Comparison of ENCODE assay signal across 8 cellular contexts in the genomic region with DNA sequence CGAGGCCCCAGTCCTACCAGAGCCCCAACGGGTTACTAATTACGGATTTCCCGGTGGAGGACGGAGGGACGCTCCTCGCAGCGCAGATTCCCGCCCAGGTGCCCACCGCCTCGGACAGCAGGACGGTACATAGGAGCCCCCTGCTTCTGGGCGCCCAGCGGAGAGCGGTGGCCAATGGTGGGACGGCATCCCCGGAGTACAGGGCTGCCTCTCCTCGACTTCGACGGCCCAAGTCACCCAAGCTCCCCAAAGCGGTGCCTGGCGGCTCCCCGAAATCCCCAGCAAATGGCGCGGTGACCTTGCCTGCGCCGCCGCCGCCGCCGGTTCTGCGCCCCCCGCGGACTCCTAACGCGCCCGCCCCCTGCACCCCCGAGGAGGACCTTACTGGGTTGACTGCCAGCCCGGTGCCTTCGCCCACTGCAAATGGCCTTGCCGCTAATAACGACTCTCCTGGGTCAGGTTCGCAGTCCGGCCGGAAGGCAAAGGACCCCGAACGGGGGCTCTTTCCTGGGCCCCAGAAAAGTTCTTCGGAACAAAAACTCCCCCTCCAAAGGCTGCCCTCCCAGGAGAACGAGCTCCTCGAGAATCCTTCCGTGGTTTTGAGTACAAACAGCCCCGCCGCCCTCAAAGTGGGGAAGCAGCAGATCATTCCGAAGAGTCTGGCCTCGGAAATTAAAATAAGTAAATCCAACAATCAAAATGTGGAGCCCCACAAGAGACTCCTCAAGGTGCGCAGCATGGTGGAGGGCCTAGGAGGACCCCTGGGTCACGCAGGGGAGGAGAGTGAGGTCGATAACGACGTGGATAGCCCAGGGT. TPM values are rescaled to one million over a fixed set of nuclear protein-coding genes. Genes with fewer than 3 reads are reported as not detected.
DNase-seq lines count a peak whose midpoint lies in the region; FAIRE-seq and TF ChIP-seq lines count a peak whose summit lies in the region.

No MANE protein-coding gene starts in this region.

- no peak overlapping the region for H2AK5ac ChIP-seq in H1 (ENCODE audit: low read depth, low read length)

- H3K79me2 ChIP-seq in H1 (ENCODE audit: control insufficient read depth in 1 of 2, insufficient read depth in 2 of 2, low read length in 2 of 2), result peaks cover 0 to 18% of the 10 kb centered on the region in 2 experiments; a peak in 2 of 4 replicates

- TF ChIP-seq CTCF in H1 (IDR thresholded peaks at IDR 0.05; ENCODE audit: control extremely low read depth in 1 of 3, insufficient read depth in 1 of 3, low read depth in 1 of 3, low read length in 3 of 3), result no peak

- no peak for FAIRE-seq in H1 (lab: Jason Lieb, UNC)

- H3K4me2 ChIP-seq in H1 (ENCODE audit: insufficient read depth in 1 of 2, low read depth in 2 of 2, low read length in 2 of 2), result peak overlapping the region; percentile 90 to 96

- no peak overlapping the region for H2BK15ac ChIP-seq in H1 (ENCODE audit: low read length)

- H3K79me1 ChIP-seq in H1 (ENCODE audit: low read depth, low read length), result no peaks in the 10 kb centered on the region; the same call in 1 of the 2 replicates

- no peak overlapping the region for H3K4ac ChIP-seq in H1 (replicated peaks; ENCODE audit: insufficient read length, low read depth, low read length)

- no peak for TF ChIP-seq EP300 in H1 (IDR thresholded peaks at IDR 0.05; ENCODE audit: borderline replicate concordance in 1 of 2, low read depth in 2 of 2, low read length in 2 of 2)

- no peak overlapping the region for H4K91ac ChIP-seq in H1 (replicated peaks; ENCODE audit: insufficient read length, low read length)

- H3K56ac ChIP-seq in H1 (replicated peaks; ENCODE audit: insufficient read length, low read depth, low read length), result no peak overlapping the region

- H4K20me1 ChIP-seq in H1 (replicated peaks in 1 of 2; ENCODE audit: control insufficient read depth in 1 of 2, insufficient read depth in 2 of 2, low read length in 2 of 2), result peaks cover 3 to 5% of the 10 kb centered on the region in 2 experiments

- TF ChIP-seq POLR2A in H1 (IDR thresholded peaks at IDR 0.05; ENCODE audit: control extremely low read depth in 1 of 2, low read depth in 2 of 2, low read length in 2 of 2), result no peak

- H3K23ac ChIP-seq in H1 (ENCODE audit: insufficient read length), result no peak overlapping the region

- H2BK12ac ChIP-seq in H1 (ENCODE audit: low read depth, low read length), result 0 out of 2 replicates have a peak overlapping the region, but pooled peaks have one; percentile 20

- H3K18ac ChIP-seq in H1 (ENCODE audit: extremely low read depth, low read length), result no peak overlapping the region; the same call in 1 of the 2 replicates

- H3K27ac ChIP-seq in H1 (ENCODE audit: low read depth, low read length), result no peak overlapping the region
- H3K27ac ChIP-seq in muscle layer of colon (ENCODE audit: low read depth, low read length), result peak overlapping the region; percentile 94

- H3K23me2 ChIP-seq in H1 (ENCODE audit: low read depth, low read length), result peaks cover 19% of the 10 kb centered on the region

- H3K9me3 ChIP-seq in H1 (ENCODE audit: insufficient read depth in 2 of 2, low read depth in 1 of 2, low read length in 1 of 2), result no peaks in the 10 kb centered on the region
- H3K9me3 ChIP-seq in muscle layer of colon (ENCODE audit: low read length), result no peaks in the 10 kb centered on the region

- no peak overlapping the region for H2BK5ac ChIP-seq in H1 (ENCODE audit: low read depth, low read length)

- H2BK120ac ChIP-seq in H1 (replicated peaks; ENCODE audit: low read depth, low read length), result no peak overlapping the region

- peak overlapping the region; percentile 69; the same call in 1 of the 2 replicates for H4K8ac ChIP-seq in H1 (ENCODE audit: extremely low read depth, insufficient read depth, low read length)

- WGBS in H1 (ENCODE audit: extremely low coverage in 1 of 2, insufficient coverage in 1 of 2, insufficient read length in 1 of 2, insufficient replicate concordance in 2 of 2, low coverage in 1 of 2, low lambda C conversion rate in 2 of 2, missing lambda C conversion rate in 1 of 2), 2 experiments, result 1% methylated on average over 56 of the region's 60 CpGs; no CpG with 5 or more reads in 1 of the 2 experiments

- H3K4me1 ChIP-seq in H1 (replicated peaks in 1 of 4; ENCODE audit: control insufficient read depth in 3 of 4, insufficient read depth in 4 of 4, low read length in 3 of 4) (peaks cover 0 to 5% (median 1%) of the 10 kb centered on the region in 4 experiments; a peak in 2 of 7 replicates), muscle layer of colon (ENCODE audit: insufficient read depth, low read length) (peaks cover 17% of the 10 kb centered on the region)

- DNase-seq in SKM-1 treated with dmso at 0.1 percent for 144 hours (lab: John Stamatoyannopoulos, UW; ENCODE audit: unreplicated experiment) (peak; percentile 8), SKM-1 (lab: John Stamatoyannopoulos, UW; ENCODE audit: unreplicated experiment) (no peak), RPMI7951 (ENCODE audit: low read depth) (peak; percentile 10), H1 (ENCODE audit: low read depth in 1 of 2, low spot score in 2 of 2) (peak in 1 of 2 experiments; percentile 77), H4 (ENCODE audit: low spot score) (no peak), SHP77 (lab: John Stamatoyannopoulos, UW) (no peak), NCI-H526 (lab: John Stamatoyannopoulos, UW) (no peak)

- H3K9ac ChIP-seq in H1 (replicated peaks in 1 of 4; ENCODE audit: extremely low read depth in 1 of 4, low read depth in 3 of 4, low read length in 3 of 4) (peak overlapping the region; percentile 55 to 68 (median 63)), muscle layer of colon (ENCODE audit: low read length) (peak overlapping the region; percentile 55)

- H2AFZ ChIP-seq in H1 (ENCODE audit: low read length), result peak overlapping the region; percentile 20; the same call in 1 of the 2 replicates

- H3K36me3 ChIP-seq in H1 (ENCODE audit: control insufficient read depth in 2 of 4, insufficient read depth in 4 of 4, low read length in 3 of 4) (peaks cover 0 to 5% (median 0%) of the 10 kb centered on the region in 4 experiments; a peak in 1 of 8 replicates), muscle layer of colon (ENCODE audit: insufficient read depth, low read length) (no peaks in the 10 kb centered on the region)

- no peak for TF ChIP-seq RAD21 in H1 (IDR thresholded peaks at IDR 0.05 in 1 of 2, conservative IDR thresholded peaks at IDR 0.05 in 1 of 2; ENCODE audit: low read depth in 2 of 2, low read length in 2 of 2)

- no peak overlapping the region for H2BK20ac ChIP-seq in H1 (ENCODE audit: low read length)

- CTCF ChIA-PET in H1 (lab: Charles Lee; ENCODE audit: partially characterized antibody), result interaction anchor here (0.7 to 3.6 kb wide), 5 partner anchors 11 to 161 kb away, joined by 3 to 24 read pairs (median 4); no protein-coding TSS in a partner anchor

- peaks cover 0 to 20% (median 11%) of the 10 kb centered on the region in 4 experiments; a peak in 5 of 7 replicates for H3K27me3 ChIP-seq in H1 (replicated peaks in 1 of 4; ENCODE audit: control insufficient read depth in 3 of 4, extremely low read depth in 1 of 4, insufficient read depth in 3 of 4, low read length in 3 of 4)
- no peaks in the 10 kb centered on the region for H3K27me3 ChIP-seq in muscle layer of colon (ENCODE audit: control insufficient read depth in 1 of 2, insufficient read depth in 2 of 2, low read length in 2 of 2)

- POLR2A ChIA-PET in H1 (lab: Charles Lee; ENCODE audit: partially characterized antibody), result interaction anchor here (0.6 to 1.9 kb wide), 6 partner anchors 10 to 108 kb away, joined by 3 to 7 read pairs (median 3); no protein-coding TSS in a partner anchor

- H3K4me3 ChIP-seq in H1 (ENCODE audit: extremely low read depth in 1 of 4, insufficient read depth in 2 of 4, low read depth in 3 of 4, low read length in 4 of 4) (peak overlapping the region; percentile 75 to 85 (median 82)), muscle layer of colon (ENCODE audit: low read depth in 1 of 2, low read length in 2 of 2) (peak overlapping the region; percentile 77 to 94)

- H4K5ac ChIP-seq in H1 (ENCODE audit: insufficient read length, low read depth, low read length), result peak overlapping the region; percentile 30

- no peak overlapping the region for H3K14ac ChIP-seq in H1 (ENCODE audit: insufficient read length)

TF ChIP-seq in H1, 55 proteins besides CTCF, POLR2A, EP300 and RAD21:
- TF ChIP-seq SIX5 (IDR thresholded peaks at IDR 0.05; ENCODE audit: low read depth, low read length), result no peak
- TF ChIP-seq JUND (IDR thresholded peaks at IDR 0.05; ENCODE audit: low read length), result no peak
- TF ChIP-seq YY1 (IDR thresholded peaks at IDR 0.05; ENCODE audit: low read depth, low read length), result no peak
- TF ChIP-seq TAF7 (optimal IDR thresholded peaks at IDR 0.05; ENCODE audit: borderline replicate concordance, low read depth, low read length), result peak; percentile 17
- TF ChIP-seq ASH2L (IDR thresholded peaks at IDR 0.05; ENCODE audit: low read length), result peak; percentile 20
- peak; percentile 27; the same call in 1 of the 2 replicates for TF ChIP-seq SUZ12 (IDR thresholded peaks at IDR 0.05; ENCODE audit: low read length)
- peak; percentile 34; the same call in 1 of the 2 replicates for TF ChIP-seq PHF8 (conservative IDR thresholded peaks at IDR 0.05; ENCODE audit: low read depth, low read length)

RNA-seq across cellular contexts. Expression of gene ARHGEF26, which starts 1.1 kb away (rescaled TPM):
- total RNA-seq in RPMI7951 (2014; rRNA removed; shearing (Covaris generic)), result 2.2 and 3.3 TPM in 2 replicates
- total RNA-seq in H1 (2021; fragmentation: NEBNext Ultra II Directional; extraction: Animal tissue kit (Norgen Biotek cat#: 25700)), result 13.3 and 15.6 TPM in 2 replicates
- 3.1 and 4.9 TPM in 2 replicates for polyA plus RNA-seq in H1 (2011; rRNA removed)
- polyA plus RNA-seq in H1 (2011; cell fraction: cytosol; rRNA removed), result 4.6 TPM
- 6.1 TPM for polyA plus RNA-seq in H1 (2011; cell fraction: nucleus; rRNA removed)
- 6.7 to 10.7 TPM (median 7.6 TPM) in 4 replicates for polyA plus RNA-seq in H1 (2012, experiment 1 of 2)
- 0.94 TPM for polyA plus RNA-seq in H1 (2012, experiment 2 of 2)
- polyA plus RNA-seq in H1 (2013, experiment 1 of 2), result 7.8 TPM
- 7.9 TPM for polyA plus RNA-seq in H1 (2013, experiment 2 of 2)
- polyA minus RNA-seq in H1 (2011; rRNA and poly(A)+ RNA removed), result 4.1 and 4.9 TPM in 2 replicates
- polyA minus RNA-seq in H1 (2011; cell fraction: cytosol; rRNA and poly(A)+ RNA removed), result 6.0 TPM
- 21.3 TPM for polyA minus RNA-seq in H1 (2011; cell fraction: nucleus; rRNA and poly(A)+ RNA removed)
- total RNA-seq in H4 (2014; rRNA removed; shearing (Covaris generic)), result 6.6 and 7.1 TPM in 2 replicates

Comparison
In these comparisons a context has a peak if more than half of its experiments do, and no peak if none do; other contexts are left out.
1. DNase-seq: peak in SKM-1 treated with dmso at 0.1 percent for 144 hours (single experiment) and RPMI7951 (single experiment); none in SKM-1 (single experiment), H4 (single experiment), SHP77 (0 of 2) and NCI-H526 (0 of 2).